11 cellular contexts compared by ENCODE assay signal in the genomic region with DNA sequence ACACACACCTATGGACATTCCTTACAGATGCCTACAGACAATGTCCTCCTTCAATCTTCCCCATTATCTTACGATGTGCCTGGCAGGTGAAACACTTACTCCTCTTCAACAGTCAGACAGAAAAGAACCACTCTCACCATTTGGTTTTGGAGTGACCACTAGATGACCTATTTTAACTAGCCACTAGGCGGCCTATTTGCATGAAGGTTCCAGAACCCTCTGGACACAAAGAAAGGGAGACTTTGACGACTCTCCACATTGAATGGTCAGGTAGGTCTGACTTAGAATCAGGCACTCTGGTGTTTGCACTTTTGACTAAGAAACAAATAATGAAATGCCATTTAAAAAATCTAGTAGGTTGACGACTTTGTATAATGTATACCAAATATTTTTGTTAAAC. TPM values are rescaled to one million over a fixed set of nuclear protein-coding genes. Genes with fewer than 3 reads are reported as not detected.
DNase-seq lines count a peak whose midpoint lies in the region; ATAC-seq and TF ChIP-seq lines count a peak whose summit lies in the region.
"Had no signal": no experiment of that assay in that cellular context is flagged by ENCODE, and none has a peak within 500 bp of the region (broad histone marks: within the 10 kb centered on the region; RNA-seq: fewer than 3 reads in every experiment).

No MANE protein-coding gene starts in this region.

- H3K18ac ChIP-seq in neuronal stem cell (ENCODE audit: low read length) = no peak overlapping the region

- H3K9me3 ChIP-seq in neural progenitor cell (ENCODE audit: low read depth) = no peaks in the 10 kb centered on the region
- peaks cover 0 to 1% of the 10 kb centered on the region in 2 donors for H3K9me3 ChIP-seq in neuronal stem cell (replicated peaks in 1 of 2; ENCODE audit: control insufficient read depth in 2 of 2, insufficient read depth in 1 of 2, low read depth in 1 of 2, low read length in 2 of 2)
- H3K9me3 ChIP-seq in right cardiac atrium (ENCODE audit: control insufficient read depth, low read length) = no peaks in the 10 kb centered on the region
- H3K9me3 ChIP-seq in effector memory CD4-positive, alpha-beta T cell (ENCODE audit: control insufficient read depth, low read length) = no peaks in the 10 kb centered on the region

- H2BK5ac ChIP-seq in neuronal stem cell (ENCODE audit: low read length) = no peak overlapping the region

- no peak overlapping the region for H2AK5ac ChIP-seq in neuronal stem cell (ENCODE audit: low read depth, low read length)

- H3K14ac ChIP-seq in neuronal stem cell (ENCODE audit: low read length) = no peak overlapping the region

- peaks cover 9% of the 10 kb centered on the region for H3K27me3 Mint-ChIP-seq in neural progenitor cell (ENCODE audit: insufficient read depth, low read depth)

- H3K4me3 Mint-ChIP-seq in neural progenitor cell = no peak overlapping the region

- TF ChIP-seq CTCF in GM12865 (IDR thresholded peaks at IDR 0.05; ENCODE audit: insufficient read depth, low read depth, low read length, missing control alignments) (no peak), neural progenitor cell (IDR thresholded peaks at IDR 0.05) (peak; percentile 49)

- no peak overlapping the region for H3K23ac ChIP-seq in neuronal stem cell (ENCODE audit: low read depth, low read length, poor library complexity)

- peak overlapping the region; percentile 17 for H2AFZ ChIP-seq in neural progenitor cell (replicated peaks)
- no peak overlapping the region for H2AFZ ChIP-seq in neuronal stem cell (ENCODE audit: low read length)

- H3K4me1 ChIP-seq in neural progenitor cell (no peaks in the 10 kb centered on the region), neuronal stem cell (ENCODE audit: control insufficient read depth in 2 of 2, insufficient read depth in 1 of 2, low read depth in 1 of 2, low read length in 2 of 2) (peaks cover 0 to 5% of the 10 kb centered on the region in 2 donors), right cardiac atrium (ENCODE audit: control insufficient read depth, insufficient read depth, low read length) (no peaks in the 10 kb centered on the region)
- no peaks in the 10 kb centered on the region for H3K4me1 ChIP-seq in effector memory CD4-positive, alpha-beta T cell (ENCODE audit: control insufficient read depth, insufficient read depth, low read length, poor library complexity, severe bottlenecking)

- H4K20me1 ChIP-seq in neural progenitor cell (ENCODE audit: low read depth) = no peaks in the 10 kb centered on the region

- H3K4me1 Mint-ChIP-seq in neural progenitor cell = no peaks in the 10 kb centered on the region

- H3K4ac ChIP-seq in neuronal stem cell (ENCODE audit: low read length) = no peak overlapping the region

- H2BK15ac ChIP-seq in neuronal stem cell (ENCODE audit: low read length) = no peak overlapping the region

- H3K9me3 Mint-ChIP-seq in neural progenitor cell = no peaks in the 10 kb centered on the region

- H3F3A ChIP-seq in neural progenitor cell (ENCODE audit: low read depth) = no peaks in the 10 kb centered on the region

- H3K27ac Mint-ChIP-seq in neural progenitor cell = no peak overlapping the region

- no peaks in the 10 kb centered on the region for H3K79me1 ChIP-seq in neuronal stem cell (ENCODE audit: low read depth, low read length)

- no peak overlapping the region for H2BK12ac ChIP-seq in neuronal stem cell (ENCODE audit: low read length)

- H3K4me2 ChIP-seq in neural progenitor cell = no peak overlapping the region
- H3K4me2 ChIP-seq in neuronal stem cell (ENCODE audit: insufficient read depth, low read length, poor library complexity, severe bottlenecking) = no peak overlapping the region

- H3K9ac ChIP-seq in neural progenitor cell (no peak overlapping the region), neuronal stem cell (ENCODE audit: low read depth, low read length, poor library complexity) (no peak overlapping the region)

- peak; percentile 26 for DNase-seq in GM12865 (ENCODE audit: low read depth)
- DNase-seq in NCI-H69 (lab: John Stamatoyannopoulos, UW) = peak; percentile 32
- peak; percentile 29 for DNase-seq in dermis blood vessel endothelial cell
- peak; percentile 28 for DNase-seq in neural progenitor cell (ENCODE audit: low spot score)
- no peak for DNase-seq in neuronal stem cell (ENCODE audit: low spot score)
- no peak for DNase-seq in right cardiac atrium
- no peak for DNase-seq in effector memory CD4-positive, alpha-beta T cell
- DNase-seq: cerebellar nuclear complex, NCI-H345 had no signal

- H3K27ac ChIP-seq in neural progenitor cell (no peak overlapping the region), neuronal stem cell (replicated peaks; ENCODE audit: low read length) (no peak overlapping the region), right cardiac atrium (ENCODE audit: low read length) (no peak overlapping the region)
- no peak overlapping the region for H3K27ac ChIP-seq in effector memory CD4-positive, alpha-beta T cell (ENCODE audit: insufficient read depth, low read length, poor library complexity, severe bottlenecking)

- H2BK120ac ChIP-seq in neuronal stem cell (ENCODE audit: low read depth, low read length) = no peak overlapping the region

- H3K4me3 ChIP-seq in GM12865 (ENCODE audit: low read depth, low read length) (no peak overlapping the region), neural progenitor cell (no peak overlapping the region), neuronal stem cell (ENCODE audit: low read length in 2 of 2) (no peak overlapping the region), right cardiac atrium (ENCODE audit: low read length) (no peak overlapping the region)
- H3K4me3 ChIP-seq in effector memory CD4-positive, alpha-beta T cell (ENCODE audit: insufficient read depth, low read depth, low read length, poor library complexity, severe bottlenecking) = no peak overlapping the region

- no peaks in the 10 kb centered on the region for H3K36me3 ChIP-seq in neural progenitor cell
- no peaks in the 10 kb centered on the region for H3K36me3 ChIP-seq in neuronal stem cell (replicated peaks in 1 of 2; ENCODE audit: control insufficient read depth in 2 of 2, insufficient read depth in 2 of 2, low read length in 2 of 2)
- H3K36me3 ChIP-seq in effector memory CD4-positive, alpha-beta T cell (ENCODE audit: control insufficient read depth, insufficient read depth, low read length) = no peaks in the 10 kb centered on the region

- H3K79me2 ChIP-seq in neural progenitor cell (ENCODE audit: low read depth) = no peaks in the 10 kb centered on the region

- H4K91ac ChIP-seq in neuronal stem cell (ENCODE audit: low read depth, low read length, poor library complexity) = no peak overlapping the region

- WGBS in neuronal stem cell (ENCODE audit: extremely low coverage in 2 of 2, insufficient read length in 2 of 2, insufficient replicate concordance in 1 of 2), 2 donors = no CpG with 5 or more reads among the region's 4 CpGs
- 77% methylated on average over 4 of the region's 4 CpGs for WGBS in right cardiac atrium

- no peaks in the 10 kb centered on the region for H3K36me3 Mint-ChIP-seq in neural progenitor cell

- ATAC-seq in HG03469 (IDR thresholded peaks at IDR 0.05; ENCODE audit: unreplicated experiment) (no peak), right cardiac atrium (no peak)

- intact Hi-C loops in right cardiac atrium (cut with DNase I) = no loop called here

- H4K8ac ChIP-seq in neuronal stem cell (ENCODE audit: low read depth, low read length) = no peak overlapping the region

- H3K27me3 ChIP-seq in neural progenitor cell (no peaks in the 10 kb centered on the region), neuronal stem cell (ENCODE audit: control insufficient read depth in 3 of 3, insufficient read depth in 3 of 3, low read depth in 1 of 3, low read length in 3 of 3) (no peaks in the 10 kb centered on the region), right cardiac atrium (ENCODE audit: control insufficient read depth, insufficient read depth) (no peaks in the 10 kb centered on the region)
- no peaks in the 10 kb centered on the region for H3K27me3 ChIP-seq in effector memory CD4-positive, alpha-beta T cell (replicated peaks; ENCODE audit: control insufficient read depth, insufficient read depth, low read length, poor library complexity, severe bottlenecking)

RNA-seq across cellular contexts. Expression of a gene that starts 42.0 kb away (rescaled TPM):
- total RNA-seq in dermis blood vessel endothelial cell (0.51 TPM in 1 of 2 replicates, not detected in the other), neural progenitor cell (ENCODE audit: low replicate concordance) (0.06 TPM in 1 of 2 replicates, not detected in the other), right cardiac atrium (under 1 TPM in 2 of 4 donors, not detected in 2; 0.24 to 0.31 TPM)
- not detected for polyA plus RNA-seq in neuronal stem cell (2013, experiment 1 of 2)
- polyA plus RNA-seq in neuronal stem cell (2013, experiment 2 of 2) = 0.06 TPM
- polyA plus RNA-seq in right cardiac atrium = 0.43 TPM

RNA-seq across cellular contexts. Expression of a gene that starts 48.8 kb away (rescaled TPM):
- total RNA-seq in dermis blood vessel endothelial cell (not detected in 2 replicates), neural progenitor cell (ENCODE audit: low replicate concordance) (not detected in 2 replicates), right cardiac atrium (under 1 TPM in 2 of 4 donors, not detected in 2; 0.03 to 0.06 TPM)
- not detected for polyA plus RNA-seq in neuronal stem cell (2013, experiment 1 of 2)
- not detected for polyA plus RNA-seq in neuronal stem cell (2013, experiment 2 of 2)
- polyA plus RNA-seq in right cardiac atrium = 0.02 TPM
- total RNA-seq: T-helper 1 cell treated with Interleukin-12 subunit alpha and Interleukin-12 subunit beta and Interleukin-4 antibody, amounts not matched to agents 30 ng/mL and 1 ng/mL, for 36 hours had no signal

RNA-seq across cellular contexts. Expression of a gene that starts 51.8 kb away (rescaled TPM):
- total RNA-seq in dermis blood vessel endothelial cell (67.6 and 69.4 TPM in 2 replicates), neural progenitor cell (ENCODE audit: low replicate concordance) (64.5 and 69.1 TPM in 2 replicates), right cardiac atrium (10 to 100 TPM; 56.7 to 67.7 (median 63.5) TPM)
- polyA plus RNA-seq in neuronal stem cell (2013, experiment 1 of 2) = 49.9 TPM
- 51.2 TPM for polyA plus RNA-seq in neuronal stem cell (2013, experiment 2 of 2)
- polyA plus RNA-seq in right cardiac atrium = 107 TPM

RNA-seq across cellular contexts. Expression of a gene that starts 52.6 kb away (rescaled TPM):
- 243 and 356 TPM in 2 replicates for total RNA-seq in dermis blood vessel endothelial cell
- total RNA-seq in neural progenitor cell (ENCODE audit: low replicate concordance) = 264 and 334 TPM in 2 replicates
- 126 TPM for polyA plus RNA-seq in neuronal stem cell (2013, experiment 1 of 2)
- polyA plus RNA-seq in neuronal stem cell (2013, experiment 2 of 2) = 126 TPM
- 100 to 1,000 TPM; 134 to 161 (median 145) TPM for total RNA-seq in right cardiac atrium
- 123 TPM for polyA plus RNA-seq in right cardiac atrium

Comparison
In these comparisons a context has a peak if more than half of its experiments do, and no peak if none do; other contexts are left out.
1. DNase-seq: peak in GM12865 (single experiment), NCI-H69 (single experiment), dermis blood vessel endothelial cell (single experiment) and neural progenitor cell (single experiment); none in neuronal stem cell (single experiment), right cardiac atrium (0 of 3) and effector memory CD4-positive, alpha-beta T cell (0 of 3).